Comparison of ENCODE assay signal across 1 cellular context in the genomic region with DNA sequence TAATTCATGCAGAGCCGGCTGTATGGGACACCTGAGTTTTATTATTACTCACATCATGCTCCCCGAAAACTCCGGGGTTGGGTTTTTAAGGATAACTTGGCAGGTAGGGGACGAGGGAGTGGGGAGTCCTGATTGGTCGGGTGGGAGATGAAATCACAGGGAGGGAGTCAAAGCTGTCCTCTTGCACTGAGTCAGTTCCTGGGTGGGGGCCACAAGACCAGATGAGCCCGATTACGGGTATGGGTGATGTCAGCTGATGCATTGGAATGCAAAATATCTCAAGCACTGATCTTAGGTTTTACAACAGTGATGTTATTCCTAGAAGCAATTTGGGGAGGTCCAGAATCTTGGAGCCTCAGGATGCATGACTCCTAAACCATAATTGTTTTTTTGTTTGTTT.
A peak's percentile ranks its signal among the peaks of the same experiment; 100 is the strongest.
TF ChIP-seq lines count a peak whose summit lies in the region.

No MANE protein-coding gene starts in this region.

TF ChIP-seq in K562, 482 proteins besides CTCF, POLR2A, EP300 and RAD21 (continued from another document):
- TF ChIP-seq, protein P1, sequence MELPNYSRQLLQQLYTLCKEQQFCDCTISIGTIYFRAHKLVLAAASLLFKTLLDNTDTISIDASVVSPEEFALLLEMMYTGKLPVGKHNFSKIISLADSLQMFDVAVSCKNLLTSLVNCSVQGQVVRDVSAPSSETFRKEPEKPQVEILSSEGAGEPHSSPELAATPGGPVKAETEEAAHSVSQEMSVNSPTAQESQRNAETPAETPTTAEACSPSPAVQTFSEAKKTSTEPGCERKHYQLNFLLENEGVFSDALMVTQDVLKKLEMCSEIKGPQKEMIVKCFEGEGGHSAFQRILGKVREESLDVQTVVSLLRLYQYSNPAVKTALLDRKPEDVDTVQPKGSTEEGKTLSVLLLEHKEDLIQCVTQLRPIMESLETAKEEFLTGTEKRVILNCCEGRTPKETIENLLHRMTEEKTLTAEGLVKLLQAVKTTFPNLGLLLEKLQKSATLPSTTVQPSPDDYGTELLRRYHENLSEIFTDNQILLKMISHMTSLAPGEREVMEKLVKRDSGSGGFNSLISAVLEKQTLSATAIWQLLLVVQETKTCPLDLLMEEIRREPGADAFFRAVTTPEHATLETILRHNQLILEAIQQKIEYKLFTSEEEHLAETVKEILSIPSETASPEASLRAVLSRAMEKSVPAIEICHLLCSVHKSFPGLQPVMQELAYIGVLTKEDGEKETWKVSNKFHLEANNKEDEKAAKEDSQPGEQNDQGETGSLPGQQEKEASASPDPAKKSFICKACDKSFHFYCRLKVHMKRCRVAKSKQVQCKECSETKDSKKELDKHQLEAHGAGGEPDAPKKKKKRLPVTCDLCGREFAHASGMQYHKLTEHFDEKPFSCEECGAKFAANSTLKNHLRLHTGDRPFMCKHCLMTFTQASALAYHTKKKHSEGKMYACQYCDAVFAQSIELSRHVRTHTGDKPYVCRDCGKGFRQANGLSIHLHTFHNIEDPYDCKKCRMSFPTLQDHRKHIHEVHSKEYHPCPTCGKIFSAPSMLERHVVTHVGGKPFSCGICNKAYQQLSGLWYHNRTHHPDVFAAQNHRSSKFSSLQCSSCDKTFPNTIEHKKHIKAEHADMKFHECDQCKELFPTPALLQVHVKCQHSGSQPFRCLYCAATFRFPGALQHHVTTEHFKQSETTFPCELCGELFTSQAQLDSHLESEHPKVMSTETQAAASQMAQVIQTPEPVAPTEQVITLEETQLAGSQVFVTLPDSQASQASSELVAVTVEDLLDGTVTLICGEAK (IDR thresholded peaks at IDR 0.05), result no peak
- TF ChIP-seq, protein P1 (CRISPR knock-in tag; IDR thresholded peaks at IDR 0.05), result no peak
- TF ChIP-seq, protein P2, sequence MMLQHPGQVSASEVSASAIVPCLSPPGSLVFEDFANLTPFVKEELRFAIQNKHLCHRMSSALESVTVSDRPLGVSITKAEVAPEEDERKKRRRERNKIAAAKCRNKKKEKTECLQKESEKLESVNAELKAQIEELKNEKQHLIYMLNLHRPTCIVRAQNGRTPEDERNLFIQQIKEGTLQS (IDR thresholded peaks at IDR 0.05), result peak; percentile 50; the same call in 1 of the 2 replicates
- TF ChIP-seq, protein P2 (CRISPR knock-in tag; conservative IDR thresholded peaks at IDR 0.05), result no peak
- TF ChIP-seq NFE2 (IDR thresholded peaks at IDR 0.05; ENCODE audit: low read depth), result no peak
